Comparison of ENCODE assay signal across 8 cellular contexts in genomic region chr17:64923038-64923699, GRCh38. TPM values are rescaled to one million over a fixed set of nuclear protein-coding genes. Genes with fewer than 3 reads are reported as not detected.
A peak's percentile ranks its signal among the peaks of the same experiment; 100 is the strongest.
DNase-seq lines count a peak whose midpoint lies in the region; ATAC-seq, FAIRE-seq and TF ChIP-seq lines count a peak whose summit lies in the region.
"Not testable (repeated sequence)": the region's sequence is repeated elsewhere in the genome, so short reads cannot be mapped to it uniquely, and the experiment has no call there.

No MANE protein-coding gene starts in this region.

- H4K20me1 ChIP-seq in GM12878 (ENCODE audit: control insufficient read depth, insufficient read depth) = not testable (repeated sequence)

- peak; percentile 16 for DNase-seq in Ammon's horn (ENCODE audit: low spot score)
- peak; percentile 76 for DNase-seq in NAMALWA (ENCODE audit: low spot score)
- peak; percentile 41 for DNase-seq in SKM-1 treated with dmso at 0.1 percent for 144 hours (lab: John Stamatoyannopoulos, UW; ENCODE audit: unreplicated experiment)
- not testable (repeated sequence) for DNase-seq in GM12878 (ENCODE audit: low read depth, low spot score); natural killer cell

- not testable (repeated sequence) for TF ChIP-seq CTCF in GM12878 (IDR thresholded peaks at IDR 0.05 in 2 of 3, conservative IDR thresholded peaks at IDR 0.05 in 1 of 3; ENCODE audit: control insufficient read depth in 2 of 3, extremely low read depth in 1 of 3, insufficient read depth in 1 of 3, low read depth in 3 of 3, low read length in 3 of 3); natural killer cell (IDR thresholded peaks at IDR 0.05)

- FAIRE-seq in GM12878 (lab: Jason Lieb, UNC) = peak; percentile 81

- peak overlapping the region; percentile 74 for H2AFZ ChIP-seq in GM12878 (ENCODE audit: control insufficient read depth, low read depth, low read length)

- not testable (repeated sequence) for TF ChIP-seq RAD21 in GM12878 (IDR thresholded peaks at IDR 0.05; ENCODE audit: insufficient read depth, low read depth, low read length)

- H3K4me1 ChIP-seq in GM12878 (ENCODE audit: control insufficient read depth, insufficient read depth, low read length) = not testable (repeated sequence)

- H3K27me3 Mint-ChIP-seq in natural killer cell (ENCODE audit: low read depth in 2 of 2) = not testable (repeated sequence)

- H3K36me3 Mint-ChIP-seq in natural killer cell = not testable (repeated sequence)

- not testable (repeated sequence) for H3K36me3 ChIP-seq in GM12878 (ENCODE audit: control insufficient read depth in 2 of 2, insufficient read depth in 2 of 2, low read length in 1 of 2)

- H3K27ac Mint-ChIP-seq in natural killer cell = not testable (repeated sequence)

- not testable (repeated sequence) for H3K79me2 ChIP-seq in GM12878 (ENCODE audit: control insufficient read depth, insufficient read depth, low read length)

- not testable (repeated sequence) for H3K9me3 Mint-ChIP-seq in natural killer cell

- CTCF ChIA-PET in GM12878 (lab: Yijun Ruan, JAX) = interaction anchor here (0.6 to 2.4 kb wide), 2 partner anchors 38 to 275 kb away, joined by 4 to 6 read pairs; no protein-coding TSS in a partner anchor

- WGBS in GM12878 (ENCODE audit: insufficient coverage, insufficient replicate concordance, low lambda C conversion rate, missing lambda C conversion rate) = 6% methylated on average over 6 of the region's 6 CpGs

- POLR2A ChIA-PET in GM12878 (lab: Charles Lee) = not testable (repeated sequence)

- in situ Hi-C loops in GM12878 (cut with MboI) = not testable (repeated sequence)

- peak overlapping the region; percentile 21 for H3K9ac ChIP-seq in GM12878 (ENCODE audit: control insufficient read depth, insufficient read depth, low read length)

- H3K27ac ChIP-seq in GM12878 (ENCODE audit: control insufficient read depth, insufficient read depth) = peak overlapping the region; percentile 69

- not testable (repeated sequence) for H3K9me3 ChIP-seq in GM12878 (replicated peaks; ENCODE audit: control insufficient read depth, insufficient read depth, low read length)

- not testable (repeated sequence) for H3K4me1 Mint-ChIP-seq in natural killer cell

- SMC1A ChIA-PET in GM12878 (lab: Charles Lee; ENCODE audit: uncharacterized antibody, unreplicated experiment) = not testable (repeated sequence)

- intact Hi-C loops in GM12878 (cut with micrococcal nuclease; ENCODE audit: unreplicated experiment) (loop anchor here (2.0 kb wide), 1 partner anchor 42 kb away; no protein-coding TSS in a partner anchor), natural killer cell (cut with micrococcal nuclease) (loop anchor here (5.0 kb wide), 1 partner anchor 39 kb away; no protein-coding TSS in a partner anchor)

- peak overlapping the region; percentile 25 for H3K4me3 Mint-ChIP-seq in natural killer cell

- peak; percentile 35 for ATAC-seq in GM18505 (IDR thresholded peaks at IDR 0.05; ENCODE audit: unreplicated experiment)
- ATAC-seq in GM21447 (IDR thresholded peaks at IDR 0.05; ENCODE audit: unreplicated experiment) = peak; percentile 26
- ATAC-seq in HG03354 (IDR thresholded peaks at IDR 0.05; ENCODE audit: poor library complexity, severe bottlenecking, unreplicated experiment) = peak; percentile 28
- ATAC-seq in GM12878 = peak; percentile 24
- ATAC-seq in natural killer cell = not testable (repeated sequence)

- H3K4me2 ChIP-seq in GM12878 (ENCODE audit: control insufficient read depth, insufficient read depth) = peak overlapping the region; percentile 38; the same call in 1 of the 2 replicates

- TF ChIP-seq EP300 in GM12878 (IDR thresholded peaks at IDR 0.05; ENCODE audit: borderline replicate concordance in 1 of 2, control insufficient read depth in 1 of 2, low read depth in 2 of 2, low read length in 2 of 2) = not testable (repeated sequence)

- H3K4me3 ChIP-seq in GM12878 = not testable (repeated sequence)

- BruUV-seq in GM12878 (replicated peaks; lab: Mats Ljungman, UMichigan) = not testable (repeated sequence)

- TF ChIP-seq POLR2A in GM18505 (IDR thresholded peaks at IDR 0.05; ENCODE audit: borderline replicate concordance, extremely low read depth, insufficient read depth, insufficient read length); GM12878 (IDR thresholded peaks at IDR 0.05; ENCODE audit: low read depth, low read length): not testable (repeated sequence)

- H3K27me3 ChIP-seq in GM12878 (replicated peaks in 1 of 2; ENCODE audit: control insufficient read depth in 2 of 2, insufficient read depth in 2 of 2, low read length in 1 of 2) = not testable (repeated sequence)

- RAD21 ChIA-PET in GM12878 (lab: Charles Lee; ENCODE audit: unreplicated experiment) = not testable (repeated sequence)

TF ChIP-seq in GM12878, 131 proteins besides CTCF, POLR2A, EP300 and RAD21:
- TF ChIP-seq EED (IDR thresholded peaks at IDR 0.05; ENCODE audit: low read depth) (peak; percentile 55), SPI1 (IDR thresholded peaks at IDR 0.05; ENCODE audit: borderline replicate concordance, insufficient read depth, low read depth, low read length) (peak; percentile 84), IKZF2 (IDR thresholded peaks at IDR 0.05) (peak; percentile 44 to 51; a peak in 2 of 4 replicates), JUNB (IDR thresholded peaks at IDR 0.05) (0 out of 2 replicates have a peak, but pooled peaks have one; percentile 22)

RNA-seq across cellular contexts. Expression of gene LRRC37A3, which starts 3.9 kb away (rescaled TPM):
- total RNA-seq in GM12878 (2013; cell fraction: nucleolus; rRNA removed) = 74.7 and 84.4 TPM in 2 replicates
- 3.2 and 4.2 TPM in 2 replicates for total RNA-seq in GM12878 (2014; rRNA removed)
- 8.7 and 9.8 TPM in 2 replicates for total RNA-seq in GM12878 (2014; rRNA removed; fragmentation: Illumina TruSeq; extraction: Trizol)
- 7.9 and 10.0 TPM in 2 replicates for total RNA-seq in GM12878 (2021)
- polyA plus RNA-seq in GM12878 (2011; ENCODE audit: low read depth) = 3.3 TPM
- 4.3 and 7.9 TPM in 2 replicates for polyA plus RNA-seq in GM12878 (2011; rRNA removed)
- polyA plus RNA-seq in GM12878 (2011; cell fraction: cytosol; rRNA removed) = 2.9 and 4.1 TPM in 2 replicates
- polyA plus RNA-seq in GM12878 (2011; cell fraction: nucleus; rRNA removed) = 8.1 and 8.6 TPM in 2 replicates
- 2.7 and 3.5 TPM in 2 replicates for polyA plus RNA-seq in GM12878 (2012)
- polyA plus RNA-seq in GM12878 (2014; fragmentation: Illumina TruSeq; extraction: Trizol) = 1.9 and 2.5 TPM in 2 replicates
- under 1 TPM; 0.18 to 0.35 TPM for polyA plus RNA-seq in GM12878 (2014; fragmentation: Nextera tagmentation; extraction: Ambion mirVana)
- polyA plus RNA-seq in GM12878 (2014; rRNA removed) = 1.5 and 4.8 TPM in 2 replicates
- polyA plus RNA-seq in GM12878 (2016; fragmentation: Nextera tagmentation; extraction: Ambion mirVana) = 1 to 10 TPM; 2.2 to 2.9 TPM
- 17.4 and 21.2 TPM in 2 replicates for polyA minus RNA-seq in GM12878 (2011; rRNA and poly(A)+ RNA removed)
- 2.1 and 5.5 TPM in 2 replicates for polyA minus RNA-seq in GM12878 (2011; cell fraction: cytosol; rRNA and poly(A)+ RNA removed)
- polyA minus RNA-seq in GM12878 (2011; cell fraction: nucleus; rRNA and poly(A)+ RNA removed) = 22.5 and 33.1 TPM in 2 replicates
- 10 to 100 TPM in 2 of 3 donors, 1 to 10 TPM in 1; 7.8 to 22.7 (median 10.5) TPM for total RNA-seq in natural killer cell
